8 cellular contexts compared by ENCODE assay signal in the genomic region with DNA sequence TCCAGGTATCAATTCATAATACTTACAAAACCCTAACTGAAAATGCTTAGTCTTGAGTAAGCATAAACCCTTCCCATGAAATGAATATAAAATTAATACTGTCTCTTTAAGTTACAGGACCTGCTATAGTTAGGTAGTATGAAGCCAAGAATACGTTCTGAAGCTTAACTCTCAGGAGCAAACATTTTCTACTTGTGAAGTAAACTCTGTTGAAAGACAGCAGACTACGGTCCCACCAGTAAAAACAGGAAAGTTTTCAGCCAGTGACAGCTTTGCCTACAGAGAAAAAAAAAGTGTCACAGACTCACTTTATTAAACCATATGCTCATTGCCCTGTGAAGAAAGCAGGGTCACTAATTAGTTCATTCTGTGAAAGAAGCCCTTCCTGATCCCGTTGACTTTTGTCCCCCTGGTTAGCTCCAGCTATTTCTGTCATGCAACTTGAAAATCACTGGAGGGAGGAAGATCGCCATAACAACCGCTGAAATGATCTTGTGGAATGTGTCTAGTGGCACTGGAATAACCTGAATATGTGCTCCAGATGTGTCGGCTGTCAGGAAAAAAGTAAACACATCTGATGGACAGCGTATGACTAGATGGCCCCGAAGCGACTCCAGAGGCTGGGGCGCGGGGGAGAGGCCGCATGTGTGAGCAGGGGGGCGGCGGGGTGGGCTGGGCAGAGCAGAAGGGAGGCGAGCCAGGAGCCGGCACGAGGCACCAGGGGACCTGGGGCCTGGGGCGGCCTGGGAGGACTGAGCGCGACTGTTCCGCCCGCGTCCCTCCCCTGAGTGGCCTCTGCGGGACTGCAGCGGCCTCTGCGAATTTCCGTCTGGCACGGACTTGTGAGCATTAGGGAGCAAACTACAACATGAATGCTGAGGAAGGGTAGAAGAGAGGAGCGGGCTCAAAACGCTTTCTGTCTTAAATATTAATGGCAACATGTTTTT. TPM values are rescaled to one million over a fixed set of nuclear protein-coding genes. Genes with fewer than 3 reads are reported as not detected.
DNase-seq lines count a peak whose midpoint lies in the region; ATAC-seq and TF ChIP-seq lines count a peak whose summit lies in the region.

No MANE protein-coding gene starts in this region.

- peak overlapping the region in 37 of 59 donors; percentile 8 to 53 (median 34) for H3K4me3 ChIP-seq in dorsolateral prefrontal cortex
- H3K4me3 ChIP-seq in thoracic aorta: peak overlapping the region; percentile 64

- TF ChIP-seq CTCF in dorsolateral prefrontal cortex (IDR thresholded peaks at IDR 0.05 in 54 of 56, conservative IDR thresholded peaks at IDR 0.05 in 2 of 56; ENCODE audit: low read depth in 1 of 56, partially characterized antibody in 56 of 56): no peak
- TF ChIP-seq CTCF in thoracic aorta (IDR thresholded peaks at IDR 0.05): no peak

- no peak overlapping the region for H3K27ac ChIP-seq in dorsolateral prefrontal cortex
- peak overlapping the region; percentile 15 to 44 for H3K27ac ChIP-seq in thoracic aorta

- H3K27me3 ChIP-seq in dorsolateral prefrontal cortex: peaks cover 0 to 37% (median 13%) of the 10 kb centered on the region in 45 donors
- H3K27me3 ChIP-seq in thoracic aorta (replicated peaks; ENCODE audit: insufficient read depth): no peaks in the 10 kb centered on the region

- H3K4me1 ChIP-seq in thoracic aorta (ENCODE audit: control insufficient read depth in 1 of 2, low read depth in 2 of 2): peaks cover 0 to 23% of the 10 kb centered on the region in 2 donors

- H3K36me3 ChIP-seq in thoracic aorta: no peaks in the 10 kb centered on the region

- no peak for ATAC-seq in thoracic aorta (ENCODE audit: insufficient number of reproducible peaks, low FRiP score, low read depth)
- ATAC-seq in HG03175 (IDR thresholded peaks at IDR 0.05; ENCODE audit: unreplicated experiment): no peak

- H3K9me3 ChIP-seq in thoracic aorta: no peaks in the 10 kb centered on the region

- intact Hi-C loops in dorsolateral prefrontal cortex (cut with DNase I): no loop called here

- DNase-seq in HT1080 (ENCODE audit: low read depth): peak; percentile 11
- no peak for DNase-seq in dorsolateral prefrontal cortex
- DNase-seq in left kidney (ENCODE audit: low read depth, low spot score): peak; percentile 96
- DNase-seq in thoracic aorta (ENCODE audit: low spot score): no peak
- DNase-seq in GM19240 (ENCODE audit: insufficient read length, low spot score): no peak
- no peak for DNase-seq in NOMO-1 (lab: John Stamatoyannopoulos, UW; ENCODE audit: unreplicated experiment in 2 of 2)
- no peak for DNase-seq in activated CD4-positive, alpha-beta T cell treated with anti-CD3 and anti-CD28 coated beads for 1 hour

RNA-seq across cellular contexts. Expression of a gene that starts 41.9 kb away (rescaled TPM):
- 7.4 and 13.5 TPM in 2 replicates for total RNA-seq in HT1080 (2014; rRNA removed; shearing (Covaris generic))
- 7.5 and 9.3 TPM in 2 replicates for polyA plus RNA-seq in HT1080 (2015; cell fraction: cytosol; rRNA removed)
- polyA plus RNA-seq in HT1080 (2015; cell fraction: nucleus; rRNA removed): 12.6 and 18.3 TPM in 2 replicates
- total RNA-seq in dorsolateral prefrontal cortex (10 to 100 TPM in 1 of 120 experiments, 1 to 10 TPM in 116, under 1 TPM in 3; 0.72 to 12.5 (median 3.7) TPM), thoracic aorta (10 to 100 TPM; 16.1 to 16.9 TPM)

Comparison
In these comparisons a context has a peak if more than half of its experiments do, and no peak if none do; other contexts are left out.
1. DNase-seq: peak in HT1080 (single experiment) and left kidney (single experiment); none in dorsolateral prefrontal cortex (0 of 10), thoracic aorta (single experiment), GM19240 (single experiment), NOMO-1 (0 of 2) and activated CD4-positive, alpha-beta T cell treated with anti-CD3 and anti-CD28 coated beads for 1 hour (single experiment).
2. H3K27ac ChIP-seq: peak in thoracic aorta (2 of 2); none in dorsolateral prefrontal cortex (0 of 59).